1 cellular context compared by ENCODE assay signal in genomic region chr1:9712767-9713166, GRCh38.
TF ChIP-seq lines count a peak whose summit lies in the region.
"Not testable (repeated sequence)": the region's sequence is repeated elsewhere in the genome, so short reads cannot be mapped to it uniquely, and the experiment has no call there.

No MANE protein-coding gene starts in this region.

TF ChIP-seq in K562, 482 proteins besides CTCF, POLR2A, EP300 and RAD21:
- peak; percentile 59; the same call in 1 of the 2 replicates for TF ChIP-seq DPF2 (IDR thresholded peaks at IDR 0.05)
- 0 out of 2 replicates have a peak, but pooled peaks have one; percentile 8 for TF ChIP-seq L3MBTL2 (IDR thresholded peaks at IDR 0.05)
- TF ChIP-seq JUND (IDR thresholded peaks at IDR 0.05; ENCODE audit: borderline replicate concordance, low read depth, low read length); NR2C1 (IDR thresholded peaks at IDR 0.05): not testable (repeated sequence)
- TF ChIP-seq JUND (tag; IDR thresholded peaks at IDR 0.05; ENCODE audit: borderline replicate concordance, low read depth, low read length) = peak; percentile 20; the same call in 1 of the 3 replicates
- peak; percentile 68 for TF ChIP-seq ZEB2 (IDR thresholded peaks at IDR 0.05)
- TF ChIP-seq CREM (IDR thresholded peaks at IDR 0.05; ENCODE audit: low read depth) = 0 out of 2 replicates have a peak, but pooled peaks have one; percentile 29
- TF ChIP-seq ESRRA (IDR thresholded peaks at IDR 0.05; ENCODE audit: borderline replicate concordance, low read depth) = 0 out of 2 replicates have a peak, but pooled peaks have one; percentile 10
- TF ChIP-seq SMARCA4 (IDR thresholded peaks at IDR 0.05) = peak; percentile 56; the same call in 1 of the 2 replicates
- TF ChIP-seq NR2C1 (tag; IDR thresholded peaks at IDR 0.05) = peak; percentile 52; the same call in 1 of the 2 replicates
- peak; percentile 50; the same call in 1 of the 2 replicates for TF ChIP-seq ARID1B (IDR thresholded peaks at IDR 0.05)
- peak; percentile 64 for TF ChIP-seq CXXC5 (CRISPR knock-in tag; IDR thresholded peaks at IDR 0.05)
- TF ChIP-seq ETV1 (tag; conservative IDR thresholded peaks at IDR 0.05; ENCODE audit: low read depth) = peak; percentile 55
- TF ChIP-seq CBFA2T3 (IDR thresholded peaks at IDR 0.05) = 0 out of 2 replicates have a peak, but pooled peaks have one; percentile 2
- TF ChIP-seq MGA (IDR thresholded peaks at IDR 0.05) = 0 out of 2 replicates have a peak, but pooled peaks have one; percentile 10
- peak; percentile 45; the same call in 1 of the 2 replicates for TF ChIP-seq BHLHE40 (IDR thresholded peaks at IDR 0.05; ENCODE audit: low read length)
- peak; percentile 76 for TF ChIP-seq ZNF592 (IDR thresholded peaks at IDR 0.05)
